1 cellular context compared by ENCODE assay signal in genomic region chr16:57606847-57607501, GRCh38.
TF ChIP-seq lines count a peak whose summit lies in the region.

No MANE protein-coding gene starts in this region.

TF ChIP-seq in HepG2, 621 proteins besides CTCF, POLR2A, EP300 and RAD21 (continued from another document and continues in another):
- TF ChIP-seq ZFP91 (CRISPR knock-in tag; IDR thresholded peaks at IDR 0.05; ENCODE audit: borderline replicate concordance) (peak; percentile 61; the same call in 1 of the 2 replicates), PREB (CRISPR knock-in tag; IDR thresholded peaks at IDR 0.05) (no peak), ZNF672 (CRISPR knock-in tag; IDR thresholded peaks at IDR 0.05) (no peak), ZNF460 (CRISPR knock-in tag; IDR thresholded peaks at IDR 0.05; ENCODE audit: borderline replicate concordance) (peak; percentile 37; the same call in 1 of the 2 replicates), ZNF770 (CRISPR knock-in tag; IDR thresholded peaks at IDR 0.05) (peak; percentile 64; the same call in 1 of the 2 replicates), SMC3 (IDR thresholded peaks at IDR 0.05; ENCODE audit: low read length) (no peak), FOXK1 (CRISPR knock-in tag; IDR thresholded peaks at IDR 0.05; ENCODE audit: borderline replicate concordance, low read depth) (peak; percentile 22; the same call in 1 of the 2 replicates), SNRNP70 (IDR thresholded peaks at IDR 0.05; ENCODE audit: low read depth, low read length) (no peak), GATAD2A (CRISPR knock-in tag; IDR thresholded peaks at IDR 0.05) (peak; percentile 89), SRSF4 (IDR thresholded peaks at IDR 0.05; ENCODE audit: low read depth, low read length, poor library complexity, severe bottlenecking) (no peak), ZNF766 (CRISPR knock-in tag; IDR thresholded peaks at IDR 0.05; ENCODE audit: borderline replicate concordance) (no peak), CC2D1A (CRISPR knock-in tag; IDR thresholded peaks at IDR 0.05) (no peak), TMF1 (CRISPR knock-in tag; IDR thresholded peaks at IDR 0.05; ENCODE audit: low read depth) (0 out of 2 replicates have a peak, but pooled peaks have one; percentile 31), FOXA1 (IDR thresholded peaks at IDR 0.05) (no peak), FOXA1 (CRISPR knock-in tag; IDR thresholded peaks at IDR 0.05) (peak; percentile 79), GMEB1 (CRISPR knock-in tag; IDR thresholded peaks at IDR 0.05; ENCODE audit: borderline replicate concordance) (peak; percentile 36; the same call in 1 of the 2 replicates), SP4 (CRISPR knock-in tag; IDR thresholded peaks at IDR 0.05) (no peak), ZNF431 (CRISPR knock-in tag; IDR thresholded peaks at IDR 0.05; ENCODE audit: borderline replicate concordance, low read depth) (peak; percentile 68), ZFP36 (IDR thresholded peaks at IDR 0.05; ENCODE audit: borderline replicate concordance, low read depth, low read length, partially characterized antibody) (no peak), ZNF644 (CRISPR knock-in tag; IDR thresholded peaks at IDR 0.05; ENCODE audit: low read depth) (peak; percentile 85), NFYC (CRISPR knock-in tag; IDR thresholded peaks at IDR 0.05) (peak; percentile 32; the same call in 1 of the 2 replicates), ZNF101 (CRISPR knock-in tag; IDR thresholded peaks at IDR 0.05; ENCODE audit: borderline replicate concordance, low read depth) (no peak), ZNF720 (CRISPR knock-in tag; IDR thresholded peaks at IDR 0.05) (no peak), ZNF562 (CRISPR knock-in tag; IDR thresholded peaks at IDR 0.05; ENCODE audit: borderline replicate concordance) (no peak), ARNT2 (CRISPR knock-in tag; IDR thresholded peaks at IDR 0.05; ENCODE audit: low read depth) (peak; percentile 42; the same call in 1 of the 2 replicates), POGK (CRISPR knock-in tag; conservative IDR thresholded peaks at IDR 0.05) (peak; percentile 84), ZNF773 (CRISPR knock-in tag; IDR thresholded peaks at IDR 0.05; ENCODE audit: borderline replicate concordance) (no peak), MIER2 (CRISPR knock-in tag; IDR thresholded peaks at IDR 0.05) (0 out of 2 replicates have a peak, but pooled peaks have one; percentile 20), ZNF296 (CRISPR knock-in tag; conservative IDR thresholded peaks at IDR 0.05) (no peak; the same call in 1 of the 2 replicates), PHF20 (CRISPR knock-in tag; IDR thresholded peaks at IDR 0.05) (peak; percentile 31; the same call in 1 of the 2 replicates), FOXA3 (CRISPR knock-in tag; IDR thresholded peaks at IDR 0.05) (peak; percentile 44), SOX13 (IDR thresholded peaks at IDR 0.05) (no peak), SOX13 (CRISPR knock-in tag; conservative IDR thresholded peaks at IDR 0.05 in 1 of 2, IDR thresholded peaks at IDR 0.05 in 1 of 2) (peak in 1 of 2 experiments; percentile 39; a peak in 1 of 4 replicates), ISL2 (CRISPR knock-in tag; IDR thresholded peaks at IDR 0.05) (no peak), PAXIP1 (CRISPR knock-in tag; conservative IDR thresholded peaks at IDR 0.05) (peak; percentile 83), JUN (CRISPR knock-in tag; IDR thresholded peaks at IDR 0.05) (no peak; the same call in 1 of the 2 replicates), ZGPAT (CRISPR knock-in tag; IDR thresholded peaks at IDR 0.05) (peak; percentile 78), ZNF503 (CRISPR knock-in tag; IDR thresholded peaks at IDR 0.05) (peak; percentile 57; the same call in 1 of the 2 replicates), ETV6 (CRISPR knock-in tag; conservative IDR thresholded peaks at IDR 0.05) (0 out of 2 replicates have a peak, but pooled peaks have one; percentile 38), TAF15 (IDR thresholded peaks at IDR 0.05; ENCODE audit: low read depth, low read length, poor library complexity, severe bottlenecking) (no peak), MLX (CRISPR knock-in tag; IDR thresholded peaks at IDR 0.05) (no peak), ZNF326 (CRISPR knock-in tag; IDR thresholded peaks at IDR 0.05; ENCODE audit: borderline replicate concordance) (no peak), ZFY (CRISPR knock-in tag; IDR thresholded peaks at IDR 0.05) (peak; percentile 79), SOX5 (CRISPR knock-in tag; IDR thresholded peaks at IDR 0.05; ENCODE audit: borderline replicate concordance) (peak; percentile 42; the same call in 1 of the 2 replicates), ZNF543 (CRISPR knock-in tag; IDR thresholded peaks at IDR 0.05) (no peak), HDAC2 (CRISPR knock-in tag; IDR thresholded peaks at IDR 0.05) (peak; percentile 68), GABPB1 (CRISPR knock-in tag; IDR thresholded peaks at IDR 0.05) (peak; percentile 62; the same call in 1 of the 2 replicates), ZBTB2 (CRISPR knock-in tag; IDR thresholded peaks at IDR 0.05; ENCODE audit: low read depth) (no peak), ZNF598 (CRISPR knock-in tag; IDR thresholded peaks at IDR 0.05; ENCODE audit: borderline replicate concordance) (peak; percentile 83; the same call in 1 of the 2 replicates)
